In the genomic region with DNA sequence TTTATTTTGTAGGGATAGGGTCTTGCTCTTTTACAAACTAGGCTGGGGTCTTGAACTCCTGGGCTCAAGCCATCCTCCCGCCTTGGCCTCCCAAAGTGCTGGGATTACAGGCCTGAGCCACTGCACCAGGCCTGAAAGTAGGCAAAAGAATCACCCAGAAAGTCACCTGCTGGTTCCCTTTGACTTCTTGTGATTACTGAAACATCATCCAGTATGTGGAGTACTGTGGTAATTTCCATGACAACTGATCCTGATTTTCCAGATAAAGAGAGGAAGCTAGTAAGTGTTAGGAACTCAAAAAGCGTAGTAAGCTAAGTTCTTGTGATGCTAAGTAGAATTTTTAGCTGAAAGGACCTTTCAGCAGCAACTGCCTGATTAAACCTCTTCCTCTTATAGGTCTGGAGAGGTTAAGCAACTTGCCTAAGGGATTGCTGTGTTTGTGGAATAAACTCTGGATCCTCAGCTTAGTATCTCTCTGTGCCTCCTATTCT, we compare ENCODE assay signal across 15 cellular contexts. TPM values are rescaled to one million over a fixed set of nuclear protein-coding genes. Genes with fewer than 3 reads are reported as not detected.
DNase-seq lines count a peak whose midpoint lies in the region; ATAC-seq, FAIRE-seq and TF ChIP-seq lines count a peak whose summit lies in the region.
"Had no signal": no experiment of that assay in that cellular context is flagged by ENCODE, and none has a peak within 500 bp of the region (broad histone marks: within the 10 kb centered on the region; RNA-seq: fewer than 3 reads in every experiment).

No MANE protein-coding gene starts in this region.

- intact Hi-C loops in CD4-positive, alpha-beta T cell (cut with DNase I, micrococcal nuclease), result no loop called here
- intact Hi-C loops in right lobe of liver (cut with DNase I), result no loop called here

- H3K27me3 Mint-ChIP-seq in CD4-positive, alpha-beta T cell, result no peaks in the 10 kb centered on the region
- H3K27me3 Mint-ChIP-seq in activated naive CD8-positive, alpha-beta T cell treated with anti-CD3 and anti-CD28 coated beads, Interleukin-2, amount 50 U/mL, for 24 hours, result no peaks in the 10 kb centered on the region

- TF ChIP-seq CTCF in CD4-positive, alpha-beta T cell (IDR thresholded peaks at IDR 0.05), result no peak
- no peak for TF ChIP-seq CTCF in right lobe of liver (IDR thresholded peaks at IDR 0.05)

- CTCF ChIA-PET in CD4-positive, alpha-beta T cell (lab: Charles Lee), result no interaction called here

- WGBS in right lobe of liver (ENCODE audit: insufficient coverage, low coverage, low lambda C conversion rate, missing lambda C conversion rate), result 89% methylated on average over 2 of the region's 2 CpGs

- H3K27ac ChIP-seq in CD4-positive, alpha-beta T cell (ENCODE audit: low read depth, low read length), result no peak overlapping the region
- H3K27ac ChIP-seq in right lobe of liver, result no peak overlapping the region

- H3K9me3 Mint-ChIP-seq in CD4-positive, alpha-beta T cell, result no peaks in the 10 kb centered on the region
- no peaks in the 10 kb centered on the region for H3K9me3 Mint-ChIP-seq in activated naive CD8-positive, alpha-beta T cell treated with anti-CD3 and anti-CD28 coated beads, Interleukin-2, amount 50 U/mL, for 24 hours

- no peak for FAIRE-seq in RCC 7860 (lab: Jason Lieb, UNC)
- FAIRE-seq: keratinocyte had no signal

- H3K4me1 ChIP-seq in HAP-1 (peaks cover 17% of the 10 kb centered on the region), right lobe of liver (peaks cover 0 to 14% (median 2%) of the 10 kb centered on the region in 4 donors)

- peaks cover 18% of the 10 kb centered on the region for H3K36me3 Mint-ChIP-seq in CD4-positive, alpha-beta T cell (ENCODE audit: low read depth)
- peaks cover 4% of the 10 kb centered on the region for H3K36me3 Mint-ChIP-seq in activated naive CD8-positive, alpha-beta T cell treated with anti-CD3 and anti-CD28 coated beads, Interleukin-2, amount 50 U/mL, for 24 hours (ENCODE audit: low read depth)

- DNase-seq in CD4-positive, alpha-beta T cell, result no peak
- peak; percentile 22 to 79 for DNase-seq in HAP-1 (ENCODE audit: low spot score in 2 of 2)
- no peak for DNase-seq in activated naive CD8-positive, alpha-beta T cell treated with anti-CD3 and anti-CD28 coated beads, Interleukin-2, amount 50 U/mL, for 24 hours
- no peak for DNase-seq in right lobe of liver
- DNase-seq in DMS53 treated with DMSO at 0.1 percent for 48 hours (lab: John Stamatoyannopoulos, UW; ENCODE audit: unreplicated experiment), result no peak
- no peak for DNase-seq in NCI-H2171 (lab: John Stamatoyannopoulos, UW)
- no peak for DNase-seq in RCC 7860 (ENCODE audit: low spot score)
- DNase-seq: activated effector memory CD4-positive, alpha-beta T cell treated with anti-CD3 and anti-CD28 coated beads, Interleukin-2, amount 50 U/mL, for 16 hours; NCI-H1417; NCI-H446; RPMI8226; transverse colon had no signal

- H3K27me3 ChIP-seq in CD4-positive, alpha-beta T cell (ENCODE audit: control insufficient read depth, insufficient read depth, low read length), result no peaks in the 10 kb centered on the region
- H3K27me3 ChIP-seq in HAP-1 (ENCODE audit: low read depth) (no peaks in the 10 kb centered on the region), right lobe of liver (no peaks in the 10 kb centered on the region)
- H3K27me3 ChIP-seq: transverse colon had no signal

- POLR2A ChIA-PET in CD4-positive, alpha-beta T cell (lab: Charles Lee), result interaction anchor here (0.6 to 0.7 kb wide), 2 partner anchors 17 to 193 kb away, joined by 3 read pairs; no protein-coding TSS in a partner anchor

- H3K36me3 ChIP-seq in HAP-1 (replicated peaks) (0 out of 2 replicates have a peak, but pooled peaks cover 2% of the 10 kb centered on the region), right lobe of liver (no peaks in the 10 kb centered on the region)
- H3K36me3 ChIP-seq: transverse colon had no signal

- H3K27ac Mint-ChIP-seq in CD4-positive, alpha-beta T cell, result peak overlapping the region; percentile 50
- peak overlapping the region; percentile 23 for H3K27ac Mint-ChIP-seq in activated naive CD8-positive, alpha-beta T cell treated with anti-CD3 and anti-CD28 coated beads, Interleukin-2, amount 50 U/mL, for 24 hours

- no peaks in the 10 kb centered on the region for H3K9me3 ChIP-seq in CD4-positive, alpha-beta T cell (ENCODE audit: control insufficient read depth, low read length)
- no peaks in the 10 kb centered on the region for H3K9me3 ChIP-seq in HAP-1
- no peaks in the 10 kb centered on the region for H3K9me3 ChIP-seq in right lobe of liver
- H3K9me3 ChIP-seq: transverse colon had no signal

- in situ Hi-C loops in HAP-1 (cut with MboI; ENCODE audit: low sequenced_read_pairs), result no loop called here

- TF ChIP-seq POLR2A in right lobe of liver (IDR thresholded peaks at IDR 0.05), result no peak

- H3K4me1 Mint-ChIP-seq in CD4-positive, alpha-beta T cell (ENCODE audit: low read depth), result peaks cover 92% of the 10 kb centered on the region
- H3K4me1 Mint-ChIP-seq in activated naive CD8-positive, alpha-beta T cell treated with anti-CD3 and anti-CD28 coated beads, Interleukin-2, amount 50 U/mL, for 24 hours, result peaks cover 80% of the 10 kb centered on the region

- no peak for ATAC-seq in CD4-positive, alpha-beta T cell (ENCODE audit: poor library complexity)
- no peak for ATAC-seq in activated naive CD8-positive, alpha-beta T cell treated with anti-CD3 and anti-CD28 coated beads, Interleukin-2, amount 50 U/mL, for 24 hours
- ATAC-seq in right lobe of liver (peak in 3 of 4 donors; percentile 19 to 39 (median 19)), GM21723 (IDR thresholded peaks at IDR 0.05; ENCODE audit: unreplicated experiment) (no peak)

- H3K4me3 Mint-ChIP-seq in CD4-positive, alpha-beta T cell, result no peak overlapping the region
- H3K4me3 Mint-ChIP-seq in activated naive CD8-positive, alpha-beta T cell treated with anti-CD3 and anti-CD28 coated beads, Interleukin-2, amount 50 U/mL, for 24 hours, result no peak overlapping the region

- no peak overlapping the region for H3K4me3 ChIP-seq in HAP-1
- H3K4me3 ChIP-seq in right lobe of liver, result no peak overlapping the region
- H3K4me3 ChIP-seq: smooth muscle cell, transverse colon had no signal

RNA-seq across cellular contexts. Expression of a gene that starts 16.7 kb away (rescaled TPM):
- total RNA-seq in CD4-positive, alpha-beta T cell, result 100 to 1,000 TPM; 112 TPM
- total RNA-seq in right lobe of liver, result 10 to 100 TPM; 24.8 to 42.1 (median 33.4) TPM

Comparison
In these comparisons a context has a peak if more than half of its experiments do, and no peak if none do; other contexts are left out.
1. ATAC-seq: peak in right lobe of liver (3 of 4); none in CD4-positive, alpha-beta T cell (single experiment), activated naive CD8-positive, alpha-beta T cell treated with anti-CD3 and anti-CD28 coated beads, Interleukin-2, amount 50 U/mL, for 24 hours (single experiment) and GM21723 (single experiment).
2. DNase-seq: peak in HAP-1 (2 of 2); none in CD4-positive, alpha-beta T cell (0 of 10), activated naive CD8-positive, alpha-beta T cell treated with anti-CD3 and anti-CD28 coated beads, Interleukin-2, amount 50 U/mL, for 24 hours (single experiment), right lobe of liver (0 of 3), DMS53 treated with DMSO at 0.1 percent for 48 hours (single experiment), NCI-H2171 (single experiment) and RCC 7860 (single experiment).